ENCODE assay signal across 9 cellular contexts in the genomic region with DNA sequence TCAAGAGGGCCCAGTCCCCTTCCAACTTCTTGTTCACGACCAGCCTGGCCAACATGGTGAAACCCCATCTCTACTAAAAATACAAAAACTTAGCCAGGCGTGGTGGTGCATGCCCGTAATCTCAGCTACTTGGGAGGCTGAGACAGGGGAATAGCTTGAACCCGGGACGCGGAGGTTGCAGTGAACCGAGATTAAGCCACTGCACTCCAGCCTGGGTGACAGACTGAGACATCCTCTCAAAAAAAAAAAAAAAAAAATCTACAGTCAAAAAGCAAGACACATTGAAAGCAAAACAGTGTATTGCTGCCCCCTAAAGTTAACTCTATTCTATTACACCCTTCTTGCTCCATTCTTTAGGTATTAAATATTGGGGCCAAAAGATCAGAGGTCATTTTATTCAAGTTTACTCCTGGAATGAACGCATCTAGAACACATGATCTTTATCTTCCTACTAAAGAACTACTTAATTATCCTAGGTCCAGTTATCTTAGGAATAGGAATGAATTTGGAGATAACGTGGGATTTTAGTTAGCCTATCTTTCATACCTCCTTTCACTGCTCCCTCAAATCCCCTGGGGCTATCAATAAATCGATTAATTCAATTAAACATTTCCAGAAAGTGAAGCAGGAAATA. TPM values are rescaled to one million over a fixed set of nuclear protein-coding genes. Genes with fewer than 3 reads are reported as not detected.
DNase-seq lines count a peak whose midpoint lies in the region; ATAC-seq, FAIRE-seq and TF ChIP-seq lines count a peak whose summit lies in the region.
"Had no signal": no experiment of that assay in that cellular context is flagged by ENCODE, and none has a peak within 500 bp of the region (broad histone marks: within the 10 kb centered on the region; RNA-seq: fewer than 3 reads in every experiment).

No MANE protein-coding gene starts in this region.

- in situ Hi-C loops in astrocyte of the spinal cord (cut with HindIII; ENCODE audit: low sequenced_read_pairs) = no loop called here

- H3K9me3 ChIP-seq in DOHH2 (ENCODE audit: control insufficient read depth, insufficient read depth, low read length) (no peaks in the 10 kb centered on the region), upper lobe of left lung (no peaks in the 10 kb centered on the region)
- H3K9me3 ChIP-seq: SJCRH30 had no signal

- no peaks in the 10 kb centered on the region for H3K9me2 ChIP-seq in DOHH2 (replicated peaks; ENCODE audit: control insufficient read depth, low read length)

- 42 to 47% methylated on average over 10 of the region's 10 CpGs for WGBS in upper lobe of left lung, 2 donors

- H3K4me3 ChIP-seq in DOHH2 (ENCODE audit: low read length) (peak overlapping the region; percentile 96), astrocyte of the spinal cord (ENCODE audit: low read depth, low read length) (no peak overlapping the region), upper lobe of left lung (peak overlapping the region in 1 of 4 donors; percentile 78)
- H3K4me3 ChIP-seq: SJCRH30 had no signal

- peak; percentile 38 for DNase-seq in NOMO-1 treated with dmso at 0.1 percent for 144 hours (lab: John Stamatoyannopoulos, UW; ENCODE audit: unreplicated experiment)
- DNase-seq in astrocyte of the spinal cord (ENCODE audit: low read depth, low spot score) = peak; percentile 50
- DNase-seq in left lobe of liver (ENCODE audit: low spot score) = no peak
- DNase-seq in upper lobe of left lung = no peak
- DNase-seq in NK-92 (lab: John Stamatoyannopoulos, UW; ENCODE audit: unreplicated experiment) = no peak

- peak; percentile 57 for TF ChIP-seq CTCF in DOHH2 (IDR thresholded peaks at IDR 0.05; ENCODE audit: low read depth, low read length, poor library complexity, severe bottlenecking)
- peak; percentile 56 for TF ChIP-seq CTCF in astrocyte of the spinal cord (IDR thresholded peaks at IDR 0.05; ENCODE audit: low read depth, low read length)
- peak in 5 of 6 experiments; percentile 40 to 58 (median 49) for TF ChIP-seq CTCF in upper lobe of left lung (IDR thresholded peaks at IDR 0.05)

- H3K27me3 ChIP-seq in DOHH2 (ENCODE audit: control insufficient read depth, low read length) (no peaks in the 10 kb centered on the region), upper lobe of left lung (no peaks in the 10 kb centered on the region)
- H3K27me3 ChIP-seq: SJCRH30 had no signal

- TF ChIP-seq POLR2A in upper lobe of left lung (IDR thresholded peaks at IDR 0.05) = no peak

- H3K36me3 ChIP-seq in DOHH2 (ENCODE audit: control insufficient read depth, low read length) (peaks cover 76% of the 10 kb centered on the region), upper lobe of left lung (peaks cover 10 to 36% (median 22%) of the 10 kb centered on the region in 4 donors)

- H3K4me1 ChIP-seq in DOHH2 (ENCODE audit: control insufficient read depth, low read length) (peaks cover 42% of the 10 kb centered on the region), upper lobe of left lung (peaks cover 36 to 45% (median 39%) of the 10 kb centered on the region in 4 donors)

- peak; percentile 90 for FAIRE-seq in A204.1 (lab: Jason Lieb, UNC)

- TF ChIP-seq EP300 in upper lobe of left lung (IDR thresholded peaks at IDR 0.05) = no peak

- ATAC-seq in HG03066 (IDR thresholded peaks at IDR 0.05; ENCODE audit: low read depth, unreplicated experiment) (peak; percentile 16), left lobe of liver (peak; percentile 48), upper lobe of left lung (ENCODE audit: low FRiP score in 2 of 2) (peak in 1 of 2 donors; percentile 20)

- H3K4me2 ChIP-seq in DOHH2 (ENCODE audit: low read length) = peak overlapping the region; percentile 65

- peaks cover 21% of the 10 kb centered on the region for H3F3A ChIP-seq in DOHH2 (ENCODE audit: control insufficient read depth, insufficient read depth)

- H4K20me1 ChIP-seq in DOHH2 (ENCODE audit: control insufficient read depth, insufficient read depth, low read depth, low read length) = peaks cover 27% of the 10 kb centered on the region

- H3K27ac ChIP-seq in DOHH2 (ENCODE audit: low read depth, low read length) (peak overlapping the region; percentile 28), upper lobe of left lung (peak overlapping the region in 2 of 4 donors; percentile 18 to 37)
- H3K27ac ChIP-seq: SJCRH30 had no signal

- H3K79me2 ChIP-seq in DOHH2 (ENCODE audit: control insufficient read depth, low read length) = peaks cover 90% of the 10 kb centered on the region

RNA-seq across cellular contexts. Expression of gene ATG12, which starts 2.4 kb away (rescaled TPM):
- total RNA-seq in left lobe of liver = 17.0 TPM
- total RNA-seq in upper lobe of left lung = 10 to 100 TPM; 28.3 to 63.0 (median 33.0) TPM

RNA-seq across cellular contexts. Expression of gene AP3S1, which starts 2.7 kb away (rescaled TPM):
- total RNA-seq in left lobe of liver (36.6 TPM), upper lobe of left lung (10 to 100 TPM in 5 of 6 donors, 1 to 10 TPM in 1; 8.9 to 81.1 (median 46.5) TPM)

RNA-seq across cellular contexts. Expression of gene CDO1, which starts 22.5 kb away (rescaled TPM):
- 130 TPM for total RNA-seq in left lobe of liver
- 10 to 100 TPM in 1 of 6 donors, 1 to 10 TPM in 5; 2.3 to 14.4 (median 6.9) TPM for total RNA-seq in upper lobe of left lung
- total RNA-seq: SJCRH30 had no signal

Comparison
In these comparisons a context has a peak if more than half of its experiments do, and no peak if none do; other contexts are left out.
1. DNase-seq: peak in NOMO-1 treated with dmso at 0.1 percent for 144 hours (single experiment) and astrocyte of the spinal cord (single experiment); none in left lobe of liver (single experiment), upper lobe of left lung (0 of 2) and NK-92 (single experiment).
2. Peak in every context shown above with its lines, with median percentiles within 50 percentile points of each other: CTCF ChIP-seq.